8 cellular contexts compared by ENCODE assay signal in genomic region chr7:66920256-66920655, GRCh38. TPM values are rescaled to one million over a fixed set of nuclear protein-coding genes. Genes with fewer than 3 reads are reported as not detected.
DNase-seq lines count a peak whose midpoint lies in the region; ATAC-seq and TF ChIP-seq lines count a peak whose summit lies in the region.

No MANE protein-coding gene starts in this region.

- H3K4me1 ChIP-seq in left ventricle myocardium inferior (peaks cover 47% of the 10 kb centered on the region), adipocyte (ENCODE audit: control insufficient read depth, insufficient read depth, low read length) (peaks cover 15% of the 10 kb centered on the region), mesodermal cell (ENCODE audit: control insufficient read depth, insufficient read depth, low read length, poor library complexity, severe bottlenecking) (peaks cover 5% of the 10 kb centered on the region)

- no peak for DNase-seq in left ventricle myocardium inferior
- DNase-seq in left cardiac atrium = no peak
- DNase-seq in adipocyte (ENCODE audit: low read depth) = no peak
- no peak for DNase-seq in dermis blood vessel endothelial cell
- no peak for DNase-seq in anterior cingulate cortex (lab: John Stamatoyannopoulos, UW)
- DNase-seq in NCI-H2081 (lab: John Stamatoyannopoulos, UW) = no peak

- H3K9ac ChIP-seq in adipocyte (ENCODE audit: low read length) = peak overlapping the region; percentile 97

- H3K9me3 ChIP-seq in left ventricle myocardium inferior (replicated peaks) (no peaks in the 10 kb centered on the region), adipocyte (ENCODE audit: control insufficient read depth, low read length) (no peaks in the 10 kb centered on the region), mesodermal cell (ENCODE audit: control insufficient read depth, low read length) (no peaks in the 10 kb centered on the region)

- TF ChIP-seq CTCF in left ventricle myocardium inferior (IDR thresholded peaks at IDR 0.05; ENCODE audit: borderline replicate concordance) = no peak

- no peak for ATAC-seq in left cardiac atrium
- no peak for ATAC-seq in HG03025 (IDR thresholded peaks at IDR 0.05; ENCODE audit: low FRiP score, unreplicated experiment)

- intact Hi-C loops in left ventricle myocardium inferior (cut with micrococcal nuclease) (no loop called here), left cardiac atrium (cut with DNase I) (no loop called here)

- H3K36me3 ChIP-seq in left ventricle myocardium inferior (no peaks in the 10 kb centered on the region), adipocyte (ENCODE audit: control insufficient read depth, insufficient read depth, low read length, severe bottlenecking) (no peaks in the 10 kb centered on the region), mesodermal cell (ENCODE audit: control insufficient read depth, insufficient read depth, low read length) (peaks cover 27% of the 10 kb centered on the region)

- WGBS in mesodermal cell (ENCODE audit: insufficient coverage in 2 of 2), 2 experiments = 86% methylated on average over 1 of the region's 3 CpGs

- H3K4me3 ChIP-seq in left ventricle myocardium inferior (peak overlapping the region; percentile 99), adipocyte (ENCODE audit: low read length) (peak overlapping the region; percentile 85), mesodermal cell (ENCODE audit: extremely low read depth, insufficient read depth, low read length, poor library complexity, severe bottlenecking) (peak overlapping the region; percentile 89)

- no peaks in the 10 kb centered on the region for H3K27me3 ChIP-seq in left ventricle myocardium inferior (ENCODE audit: low read depth)
- no peaks in the 10 kb centered on the region for H3K27me3 ChIP-seq in adipocyte (replicated peaks; ENCODE audit: control insufficient read depth, insufficient read depth, low read length)

- H3K27ac ChIP-seq in left ventricle myocardium inferior (replicated peaks) (peak overlapping the region; percentile 82), mesodermal cell (ENCODE audit: low read depth, low read length, severe bottlenecking) (no peak overlapping the region)

RNA-seq across cellular contexts. Expression of gene TMEM248, which starts 0.8 kb away (rescaled TPM):
- total RNA-seq in left ventricle myocardium inferior (41.4 TPM), left cardiac atrium (10 to 100 TPM; 53.6 to 64.1 TPM), dermis blood vessel endothelial cell (92.6 and 97.2 TPM in 2 replicates)
- polyA plus RNA-seq in mesodermal cell (2013, experiment 1 of 2) = 60.5 TPM
- polyA plus RNA-seq in mesodermal cell (2013, experiment 2 of 2) = 54.0 TPM
